Comparison of ENCODE assay signal across 8 cellular contexts in genomic region chr18:37565138-37565984, GRCh38. TPM values are rescaled to one million over a fixed set of nuclear protein-coding genes. Genes with fewer than 3 reads are reported as not detected.
DNase-seq lines count a peak whose midpoint lies in the region; ATAC-seq and TF ChIP-seq lines count a peak whose summit lies in the region.

TSS of gene CELF4 (minus strand) at chr18:37565798.

- H3K56ac ChIP-seq in mesendoderm (ENCODE audit: low read length), result peak within 1 kb of the TSS; percentile 37

- intact Hi-C loops in upper lobe of right lung (cut with DNase I), result no loop called here
- intact Hi-C loops in mucosa of descending colon (cut with DNase I, micrococcal nuclease), result no loop called here

- no peak within 1 kb of the TSS for H4K8ac ChIP-seq in mesendoderm (ENCODE audit: low read depth, low read length)

- H3K27me3 ChIP-seq in mesendoderm (ENCODE audit: insufficient read depth, low read length, poor library complexity) (peaks cover 38% of the 10 kb centered on the region), upper lobe of right lung (peaks cover 72% of the 10 kb centered on the region)

- ATAC-seq in upper lobe of right lung, result peak; percentile 31
- no peak for ATAC-seq in mucosa of descending colon
- no peak for ATAC-seq in HG02970 (IDR thresholded peaks at IDR 0.05; ENCODE audit: low FRiP score, unreplicated experiment)

- peak within 1 kb of the TSS; percentile 90 for H2BK120ac ChIP-seq in mesendoderm (ENCODE audit: low read depth, low read length)

- peak within 1 kb of the TSS; percentile 85 for H3K18ac ChIP-seq in mesendoderm (ENCODE audit: low read length)

- no peak within 1 kb of the TSS for H2AK5ac ChIP-seq in mesendoderm (ENCODE audit: low read length)

- DNase-seq in GM10266 (ENCODE audit: extremely low spot score) (peak; percentile 36), NCI-H446 (lab: John Stamatoyannopoulos, UW) (peak; percentile 48 to 58), mesendoderm (peak; percentile 60), upper lobe of right lung (peak; percentile 64), mucosa of descending colon (no peak), T1000 (lab: John Stamatoyannopoulos, UW) (no peak)

- H3K4me3 ChIP-seq in mesendoderm (ENCODE audit: low read length) (peak within 1 kb of the TSS; percentile 73), upper lobe of right lung (peak within 1 kb of the TSS; percentile 56), mucosa of descending colon (no peak within 1 kb of the TSS)

- H3K36me3 ChIP-seq in mesendoderm (ENCODE audit: control insufficient read depth, insufficient read depth, low read length), result no peaks in the 10 kb centered on the region
- no peaks in the 10 kb centered on the region for H3K36me3 ChIP-seq in upper lobe of right lung
- H3K36me3 ChIP-seq in mucosa of descending colon (ENCODE audit: low read depth), result no peaks in the 10 kb centered on the region

- peak within 1 kb of the TSS; percentile 81 for H3K4me2 ChIP-seq in mesendoderm (ENCODE audit: low read length)

- TF ChIP-seq CTCF in GM10266 (IDR thresholded peaks at IDR 0.05; ENCODE audit: control insufficient read depth, insufficient read depth, low read depth, missing control alignments) (no peak), upper lobe of right lung (IDR thresholded peaks at IDR 0.05) (no peak), mucosa of descending colon (IDR thresholded peaks at IDR 0.05) (no peak)

- H3K27ac ChIP-seq in cingulate gyrus (ENCODE audit: low read depth, low read length) (peak within 1 kb of the TSS; percentile 54), mesendoderm (ENCODE audit: low read depth, low read length) (no peak within 1 kb of the TSS), upper lobe of right lung (no peak within 1 kb of the TSS)

- H3K4me1 ChIP-seq in mesendoderm (ENCODE audit: control insufficient read depth, low read depth, low read length) (no peaks in the 10 kb centered on the region), upper lobe of right lung (peaks cover 17% of the 10 kb centered on the region), mucosa of descending colon (ENCODE audit: low read depth) (peaks cover 14% of the 10 kb centered on the region)

- no peak within 1 kb of the TSS for H2BK5ac ChIP-seq in mesendoderm (ENCODE audit: low read length)

- H3K4ac ChIP-seq in mesendoderm (ENCODE audit: low read depth, low read length), result no peak within 1 kb of the TSS

- no peaks in the 10 kb centered on the region for H3K79me1 ChIP-seq in mesendoderm (ENCODE audit: low read length)

- H4K5ac ChIP-seq in mesendoderm (ENCODE audit: low read length), result no peak within 1 kb of the TSS

- H3K9ac ChIP-seq in mesendoderm (ENCODE audit: low read length), result peak within 1 kb of the TSS; percentile 26

- H3K23ac ChIP-seq in mesendoderm (ENCODE audit: low read length), result no peak within 1 kb of the TSS

- H3K79me2 ChIP-seq in mesendoderm (ENCODE audit: control insufficient read depth, insufficient read depth, low read length), result no peaks in the 10 kb centered on the region

- WGBS in mesendoderm (ENCODE audit: extremely low coverage, insufficient coverage, low lambda C conversion rate), result no CpG with 5 or more reads among the region's 59 CpGs

- H2BK15ac ChIP-seq in mesendoderm (replicated peaks; ENCODE audit: low read depth), result no peak within 1 kb of the TSS

- H3K9me3 ChIP-seq in upper lobe of right lung (no peaks in the 10 kb centered on the region), mucosa of descending colon (no peaks in the 10 kb centered on the region)

RNA-seq across cellular contexts. Expression of gene CELF4, which starts in this region (rescaled TPM):
- polyA plus RNA-seq in mesendoderm (2013, experiment 1 of 2), result 1.9 TPM
- polyA plus RNA-seq in mesendoderm (2013, experiment 2 of 2), result 2.3 TPM
- total RNA-seq in upper lobe of right lung, result 1.2 TPM
- 1 to 10 TPM in 1 of 3 donors, under 1 TPM in 2; 0.32 to 4.4 (median 0.72) TPM for total RNA-seq in mucosa of descending colon

Comparison
In these comparisons a context has a peak if more than half of its experiments do, and no peak if none do; other contexts are left out.
1. DNase-seq: peak in GM10266 (single experiment), NCI-H446 (2 of 2), mesendoderm (single experiment) and upper lobe of right lung (single experiment); none in mucosa of descending colon (0 of 3) and T1000 (single experiment).